In genomic region chrY:8618302-8618701, GRCh38 we compare ENCODE assay signal across 24 cellular contexts.
"Had no signal": no experiment of that assay in that cellular context is flagged by ENCODE, and none has a peak within 500 bp of the region (broad histone marks: within the 10 kb centered on the region; RNA-seq: fewer than 3 reads in every experiment).

No MANE protein-coding gene starts in this region.

- ATAC-seq: natural killer cell treated with Interleukin-12 subunit alpha and Interleukin-12 subunit beta and Interleukin-15 and Interleukin-18, amount 100 ng/mL, for 72 hours; pancreas; psoas muscle; right cardiac atrium; right lobe of liver; stimulated activated effector memory CD8-positive, alpha-beta T cell treated with anti-CD3 and anti-CD28 coated beads, Interleukin-12 subunit alpha, Interleukin-12 subunit beta, amount 100 ng/mL, for 72 hours; stimulated activated naive B cell treated with anti-CD40 and anti-IgM and Interleukin-4, amounts not matched to agents 10 μg/mL and 1 μg/mL and 100 μg/mL, for 72 hours had no signal

- H3K4me1 ChIP-seq: pancreas, psoas muscle, right lobe of liver, stomach, thyroid gland, upper lobe of left lung, vagina had no signal

- H3K27me3 ChIP-seq: neutrophil, pancreas, right lobe of liver, sigmoid colon, stomach, thyroid gland, tibial nerve, upper lobe of left lung, vagina had no signal

- H3K9me3 ChIP-seq: neutrophil, pancreas, psoas muscle, right lobe of liver, sigmoid colon, stomach, thoracic aorta, thyroid gland, tibial nerve, upper lobe of left lung, vagina had no signal

- FAIRE-seq: pancreas, small intestine, urothelium cell line had no signal

- H3K27ac ChIP-seq: neutrophil, pancreas, psoas muscle, right lobe of liver, sigmoid colon, stomach, thoracic aorta, thyroid gland, tibial nerve, upper lobe of left lung, vagina had no signal

- DNase-seq: nephron progenitor cell; nucleus accumbens; pancreas; psoas muscle; right cardiac atrium; right lobe of liver; sigmoid colon; small intestine; stimulated activated CD4-positive, alpha-beta T cell treated with anti-CD3 and anti-CD28 coated beads, Interleukin-15, amount 100 ng/mL, for 24 hours; stimulated activated CD4-positive, alpha-beta T cell treated with anti-CD3 and anti-CD28 coated beads, Interleukin-2, amount 100 ng/mL, for 24 hours; stimulated activated CD4-positive, alpha-beta T cell treated with anti-CD3 and anti-CD28 coated beads, Interleukin-2, amount 100 ng/mL, for 48 hours; stimulated activated CD4-positive, alpha-beta T cell treated with anti-CD3 and anti-CD28 coated beads, Interleukin-4, amount 100 ng/mL, for 24 hours; stimulated activated naive B cell treated with anti-CD40 and anti-IgM and Interleukin-4, amounts not matched to agents 10 μg/mL and 1 μg/mL and 100 μg/mL, for 72 hours; stimulated activated naive CD4-positive, alpha-beta T cell treated with Interleukin-2 at 50 U/mL for 16 hours; stomach; thyroid gland; upper lobe of left lung had no signal

- H3K36me3 ChIP-seq: neutrophil, pancreas, right lobe of liver, sigmoid colon, stomach, thoracic aorta, thyroid gland, tibial nerve, upper lobe of left lung, vagina had no signal

- H3K4me3 ChIP-seq: pancreas, psoas muscle, right lobe of liver, sigmoid colon, stomach, thoracic aorta, thyroid gland, tibial nerve, upper lobe of left lung, vagina had no signal
